In the genomic region with DNA sequence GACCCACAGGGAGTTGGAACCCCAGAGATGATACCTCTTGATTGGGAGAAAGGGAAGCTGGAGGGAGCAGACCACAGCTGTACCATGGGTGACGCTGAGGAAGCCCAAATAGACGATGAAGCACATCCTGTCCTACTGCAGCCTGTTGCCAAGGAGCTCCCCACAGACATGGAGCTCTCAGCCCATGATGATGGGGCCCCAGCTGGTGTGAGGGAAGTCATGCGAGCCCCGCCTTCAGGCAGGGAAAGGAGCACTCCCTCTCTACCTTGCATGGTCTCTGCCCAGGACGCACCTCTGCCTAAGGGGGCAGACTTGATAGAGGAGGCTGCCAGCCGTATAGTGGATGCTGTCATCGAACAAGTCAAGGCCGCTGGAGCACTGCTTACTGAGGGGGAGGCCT, we compare ENCODE assay signal across 8 cellular contexts.
A peak's percentile ranks its signal among the peaks of the same experiment; 100 is the strongest.
DNase-seq lines count a peak whose midpoint lies in the region; ATAC-seq and TF ChIP-seq lines count a peak whose summit lies in the region.

No MANE protein-coding gene starts in this region.

- no peaks in the 10 kb centered on the region for H3K27me3 ChIP-seq in fibroblast of lung (ENCODE audit: control insufficient read depth, insufficient read depth, low read length)
- no peaks in the 10 kb centered on the region for H3K27me3 ChIP-seq in psoas muscle (ENCODE audit: insufficient read depth in 3 of 3, low read length in 2 of 3)

- peaks cover 44% of the 10 kb centered on the region for H3K36me3 Mint-ChIP-seq in activated CD8-positive, alpha-beta T cell treated with anti-CD3 and anti-CD28 coated beads for 36 hours (ENCODE audit: low read depth)

- H3K79me2 ChIP-seq in fibroblast of lung (ENCODE audit: control insufficient read depth, insufficient read depth, low read length), result peaks cover 16% of the 10 kb centered on the region

- H3K36me3 ChIP-seq in fibroblast of lung (ENCODE audit: control insufficient read depth, insufficient read depth, low read length) (peaks cover 2% of the 10 kb centered on the region), psoas muscle (ENCODE audit: insufficient read depth in 1 of 2, low read depth in 1 of 2) (no peaks in the 10 kb centered on the region)

- no peaks in the 10 kb centered on the region for H4K20me1 ChIP-seq in fibroblast of lung (ENCODE audit: control insufficient read depth, extremely low read depth, insufficient read depth, low read length)

- CTCF ChIA-PET in activated CD8-positive, alpha-beta T cell treated with anti-CD3 and anti-CD28 coated beads for 36 hours (lab: Charles Lee), result interaction anchor here (1.0 to 4.2 kb wide), 8 partner anchors 12 to 109 kb away, joined by 3 to 14 read pairs (median 8); no protein-coding TSS in a partner anchor

- H3K27ac Mint-ChIP-seq in activated CD8-positive, alpha-beta T cell treated with anti-CD3 and anti-CD28 coated beads for 36 hours, result peak overlapping the region; percentile 94

- no peaks in the 10 kb centered on the region for H3K27me3 Mint-ChIP-seq in activated CD8-positive, alpha-beta T cell treated with anti-CD3 and anti-CD28 coated beads for 36 hours

- DNase-seq in GM12865 (ENCODE audit: low read depth) (peak; percentile 38), fibroblast of lung (ENCODE audit: low read depth in 2 of 2) (no peak), psoas muscle (peak; percentile 64 to 83), dedifferentiated amniotic fluid mesenchymal stem cell (ENCODE audit: extremely low spot score) (no peak), AG20443 (ENCODE audit: low spot score) (no peak), NCI-H1105 treated with DMSO at 0.1 percent for 48 hours (lab: John Stamatoyannopoulos, UW) (no peak)
- peak; percentile 71 for DNase-seq in activated CD8-positive, alpha-beta T cell treated with anti-CD3 and anti-CD28 coated beads for 36 hours

- H3K4me1 ChIP-seq in fibroblast of lung (ENCODE audit: control insufficient read depth, extremely low read depth, insufficient read depth, low read length), result peaks cover 5% of the 10 kb centered on the region
- H3K4me1 ChIP-seq in psoas muscle, result peaks cover 70% of the 10 kb centered on the region

- H3K4me3 Mint-ChIP-seq in activated CD8-positive, alpha-beta T cell treated with anti-CD3 and anti-CD28 coated beads for 36 hours, result peak overlapping the region; percentile 83

- H3K9me3 ChIP-seq in fibroblast of lung (ENCODE audit: control insufficient read depth, insufficient read depth, low read depth, low read length), result no peaks in the 10 kb centered on the region
- no peaks in the 10 kb centered on the region for H3K9me3 ChIP-seq in psoas muscle

- H3K9me3 Mint-ChIP-seq in activated CD8-positive, alpha-beta T cell treated with anti-CD3 and anti-CD28 coated beads for 36 hours, result no peaks in the 10 kb centered on the region

- H3K4me3 ChIP-seq in GM12865 (ENCODE audit: low read depth, low read length) (no peak overlapping the region), fibroblast of lung (replicated peaks in 1 of 4; ENCODE audit: control extremely low read depth in 1 of 4, insufficient read depth in 1 of 4, low read depth in 3 of 4, low read length in 4 of 4) (no peak overlapping the region), psoas muscle (peak overlapping the region; percentile 69)

- no peak overlapping the region for H2AFZ ChIP-seq in fibroblast of lung (ENCODE audit: low read length)

- TF ChIP-seq CTCF in GM12865 (IDR thresholded peaks at IDR 0.05; ENCODE audit: insufficient read depth, low read depth, low read length, missing control alignments) (no peak), fibroblast of lung (conservative IDR thresholded peaks at IDR 0.05 in 1 of 2, IDR thresholded peaks at IDR 0.05 in 1 of 2; ENCODE audit: low read depth in 1 of 2, low read length in 2 of 2) (no peak), psoas muscle (IDR thresholded peaks at IDR 0.05) (no peak)
- TF ChIP-seq CTCF in activated CD8-positive, alpha-beta T cell treated with anti-CD3 and anti-CD28 coated beads for 36 hours (IDR thresholded peaks at IDR 0.05), result no peak

- intact Hi-C loops in activated CD8-positive, alpha-beta T cell treated with anti-CD3 and anti-CD28 coated beads for 36 hours (cut with micrococcal nuclease), result loop anchor here (2.0 kb wide), 1 partner anchor 37 kb away; no protein-coding TSS in a partner anchor
- intact Hi-C loops in psoas muscle (cut with DNase I), result loop anchor here in 1 of 2 donors (5.0 kb wide), 1 partner anchor 41 kb away; no protein-coding TSS in a partner anchor

- WGBS in psoas muscle, 3 donors, result 66 to 70% (median 69%) methylated on average over 7 to 8 of the region's 8 CpGs

- POLR2A ChIA-PET in activated CD8-positive, alpha-beta T cell treated with anti-CD3 and anti-CD28 coated beads for 36 hours (lab: Charles Lee), result interaction anchor here (0.7 to 3.5 kb wide), 8 partner anchors 23 to 109 kb away, joined by 3 to 18 read pairs (median 4); no protein-coding TSS in a partner anchor

- no peak overlapping the region for H3K4me2 ChIP-seq in fibroblast of lung (ENCODE audit: extremely low read depth, insufficient read depth, low read length)

- peaks cover 76% of the 10 kb centered on the region for H3K4me1 Mint-ChIP-seq in activated CD8-positive, alpha-beta T cell treated with anti-CD3 and anti-CD28 coated beads for 36 hours (ENCODE audit: low read depth)

- H3K9ac ChIP-seq in fibroblast of lung (ENCODE audit: insufficient read depth, low read length), result no peak overlapping the region

- ATAC-seq in activated CD8-positive, alpha-beta T cell treated with anti-CD3 and anti-CD28 coated beads for 36 hours, result peak; percentile 37
- ATAC-seq in psoas muscle (peak in 3 of 4 donors; percentile 21 to 33 (median 27)), HG03045 (IDR thresholded peaks at IDR 0.05; ENCODE audit: unreplicated experiment) (no peak)

- H3K27ac ChIP-seq in fibroblast of lung (ENCODE audit: insufficient read depth, low read length), result peak overlapping the region; percentile 78
- peak overlapping the region; percentile 94 for H3K27ac ChIP-seq in psoas muscle

Comparison
In these comparisons a context has a peak if more than half of its experiments do, and no peak if none do; other contexts are left out.
1. DNase-seq: peak in GM12865 (single experiment), activated CD8-positive, alpha-beta T cell treated with anti-CD3 and anti-CD28 coated beads for 36 hours (single experiment) and psoas muscle (2 of 2); none in fibroblast of lung (0 of 2), dedifferentiated amniotic fluid mesenchymal stem cell (single experiment), AG20443 (single experiment) and NCI-H1105 treated with DMSO at 0.1 percent for 48 hours (single experiment).